14 cellular contexts compared by ENCODE assay signal in genomic region chr21:26072891-26073615, GRCh38.
DNase-seq lines count a peak whose midpoint lies in the region; ATAC-seq and TF ChIP-seq lines count a peak whose summit lies in the region.
"Had no signal": no experiment of that assay in that cellular context is flagged by ENCODE, and none has a peak within 500 bp of the region (broad histone marks: within the 10 kb centered on the region; RNA-seq: fewer than 3 reads in every experiment).

No MANE protein-coding gene starts in this region.

- no peak overlapping the region for H2BK120ac ChIP-seq in trophoblast cell (ENCODE audit: insufficient read depth, low read length, poor library complexity)

- DNase-seq in ELR (ENCODE audit: low read depth): peak; percentile 78
- DNase-seq in SK-N-MC (ENCODE audit: low read depth, low spot score): no peak
- DNase-seq in fibroblast of lung (ENCODE audit: low read depth in 2 of 2): peak; percentile 54 to 92
- DNase-seq in trophoblast cell: peak; percentile 44 to 71
- DNase-seq in cerebellum (ENCODE audit: low spot score): no peak
- DNase-seq in stimulated activated CD4-positive, alpha-beta T cell treated with anti-CD3 and anti-CD28 coated beads, Interleukin-4, amount 100 ng/mL, for 24 hours: no peak
- DNase-seq: activated CD4-positive, CD25-positive, alpha-beta regulatory T cell treated with anti-CD3 and anti-CD28 coated beads, Interleukin-2, amount 50 U/mL, for 72 hours; activated T-cell treated with anti-CD3 and anti-CD28 coated beads, Interleukin-2, amount 50 U/mL, for 24 hours; Caco-2; NCI-H2107; retina; SW 1271 had no signal

- no peak overlapping the region for H3K23ac ChIP-seq in trophoblast cell (ENCODE audit: low read length)

- no peak overlapping the region for H4K91ac ChIP-seq in trophoblast cell (ENCODE audit: low read depth, low read length)

- H3K9ac ChIP-seq in SK-N-MC (ENCODE audit: insufficient read length) (peak overlapping the region; percentile 24), fibroblast of lung (ENCODE audit: insufficient read depth, low read length) (no peak overlapping the region), trophoblast cell (ENCODE audit: low read length) (no peak overlapping the region)

- H3K27ac ChIP-seq in SK-N-MC: peak overlapping the region; percentile 92
- no peak overlapping the region for H3K27ac ChIP-seq in fibroblast of lung (ENCODE audit: insufficient read depth, low read length)
- peak overlapping the region; percentile 3 for H3K27ac ChIP-seq in trophoblast cell (ENCODE audit: low read depth, low read length)

- peaks cover 40% of the 10 kb centered on the region for H3K79me2 ChIP-seq in fibroblast of lung (ENCODE audit: control insufficient read depth, insufficient read depth, low read length)
- H3K79me2 ChIP-seq in trophoblast cell (ENCODE audit: control insufficient read depth, insufficient read depth, low read length, poor library complexity): peaks cover 3% of the 10 kb centered on the region

- H3K14ac ChIP-seq in trophoblast cell (ENCODE audit: low read length): no peak overlapping the region

- no peak for TF ChIP-seq CTCF in fibroblast of lung (conservative IDR thresholded peaks at IDR 0.05 in 1 of 2, IDR thresholded peaks at IDR 0.05 in 1 of 2; ENCODE audit: low read depth in 1 of 2, low read length in 2 of 2)

- H2BK5ac ChIP-seq in trophoblast cell (ENCODE audit: low read depth, low read length, poor library complexity): no peak overlapping the region

- ATAC-seq in HG02610 (IDR thresholded peaks at IDR 0.05; ENCODE audit: unreplicated experiment) (no peak), HG02678 (IDR thresholded peaks at IDR 0.05; ENCODE audit: unreplicated experiment) (no peak)

- H3K18ac ChIP-seq in trophoblast cell (ENCODE audit: low read length): peak overlapping the region; percentile 37

- H3K9me3 ChIP-seq in SK-N-MC (ENCODE audit: low read depth, low read length): no peaks in the 10 kb centered on the region
- H3K9me3 ChIP-seq in fibroblast of lung (ENCODE audit: control insufficient read depth, insufficient read depth, low read depth, low read length): no peaks in the 10 kb centered on the region
- no peaks in the 10 kb centered on the region for H3K9me3 ChIP-seq in trophoblast cell (ENCODE audit: insufficient read depth, low read depth, low read length)
- H3K9me3 ChIP-seq: Caco-2 had no signal

- peak overlapping the region; percentile 24 for H3K4ac ChIP-seq in trophoblast cell (ENCODE audit: low read depth, low read length)

- no peak overlapping the region for H2AK5ac ChIP-seq in trophoblast cell (ENCODE audit: low read length)

- H3K4me1 ChIP-seq in fibroblast of lung (ENCODE audit: control insufficient read depth, extremely low read depth, insufficient read depth, low read length) (peaks cover 17% of the 10 kb centered on the region), trophoblast cell (ENCODE audit: control insufficient read depth in 1 of 2, insufficient read depth in 2 of 2, low read length in 2 of 2) (peaks cover 2 to 8% of the 10 kb centered on the region in 2 experiments)

- no peak overlapping the region for H4K12ac ChIP-seq in trophoblast cell (ENCODE audit: low read depth, low read length)

- H3K4me3 ChIP-seq in SK-N-MC: peak overlapping the region; percentile 7; the same call in 1 of the 2 replicates
- no peak overlapping the region for H3K4me3 ChIP-seq in fibroblast of lung (replicated peaks in 1 of 4; ENCODE audit: control extremely low read depth in 1 of 4, insufficient read depth in 1 of 4, low read depth in 3 of 4, low read length in 4 of 4)
- H3K4me3 ChIP-seq in trophoblast cell (ENCODE audit: low read depth, low read length): no peak overlapping the region

- H3K4me2 ChIP-seq in fibroblast of lung (ENCODE audit: extremely low read depth, insufficient read depth, low read length) (no peak overlapping the region), trophoblast cell (ENCODE audit: low read length) (no peak overlapping the region)

- H3K79me1 ChIP-seq in trophoblast cell (ENCODE audit: low read length): no peaks in the 10 kb centered on the region

- WGBS in trophoblast cell (ENCODE audit: extremely low coverage, insufficient coverage, insufficient read length): no CpG with 5 or more reads among the region's 9 CpGs

- H4K8ac ChIP-seq in trophoblast cell (ENCODE audit: low read depth, low read length): no peak overlapping the region

- no peaks in the 10 kb centered on the region for H3K36me3 ChIP-seq in SK-N-MC (ENCODE audit: insufficient read depth, low read length)
- no peaks in the 10 kb centered on the region for H3K36me3 ChIP-seq in fibroblast of lung (ENCODE audit: control insufficient read depth, insufficient read depth, low read length)
- H3K36me3 ChIP-seq in trophoblast cell (ENCODE audit: control insufficient read depth in 1 of 2, insufficient read depth in 2 of 2, low read length in 2 of 2): no peaks in the 10 kb centered on the region

- no peak overlapping the region for H2AFZ ChIP-seq in fibroblast of lung (ENCODE audit: low read length)
- H2AFZ ChIP-seq in trophoblast cell (ENCODE audit: insufficient read depth, low read length, poor library complexity): no peak overlapping the region

- H2BK12ac ChIP-seq in trophoblast cell (ENCODE audit: low read length): no peak overlapping the region

- H4K20me1 ChIP-seq in fibroblast of lung (ENCODE audit: control insufficient read depth, extremely low read depth, insufficient read depth, low read length): no peaks in the 10 kb centered on the region

- H3K27me3 ChIP-seq in fibroblast of lung (ENCODE audit: control insufficient read depth, insufficient read depth, low read length): no peaks in the 10 kb centered on the region
- no peaks in the 10 kb centered on the region for H3K27me3 ChIP-seq in trophoblast cell (ENCODE audit: insufficient read depth, low read length)

Comparison
In these comparisons a context has a peak if more than half of its experiments do, and no peak if none do; other contexts are left out.
1. DNase-seq: peak in ELR (single experiment), fibroblast of lung (2 of 2) and trophoblast cell (2 of 2); none in SK-N-MC (single experiment), cerebellum (single experiment) and stimulated activated CD4-positive, alpha-beta T cell treated with anti-CD3 and anti-CD28 coated beads, Interleukin-4, amount 100 ng/mL, for 24 hours (single experiment).